ENCODE assay signal across 13 cellular contexts in the genomic region with DNA sequence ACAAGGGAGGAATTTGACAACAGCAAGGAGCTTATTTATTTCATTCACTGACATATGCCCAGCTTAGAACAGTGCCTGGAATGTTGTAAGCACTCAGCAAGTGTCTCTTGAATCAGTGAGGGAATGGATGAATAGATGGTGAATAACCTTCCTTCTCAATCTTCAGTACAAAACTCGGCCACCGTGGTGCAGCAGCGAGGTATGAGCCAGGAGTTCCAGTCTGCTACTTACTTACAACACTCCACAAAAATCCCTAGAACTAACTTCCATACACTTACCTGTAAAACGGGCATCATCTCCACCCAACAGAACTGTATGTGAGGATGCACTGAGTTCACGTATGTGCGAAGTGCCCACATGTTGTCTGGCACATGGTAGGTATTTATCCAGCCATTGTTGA.
DNase-seq lines count a peak whose midpoint lies in the region; ATAC-seq and TF ChIP-seq lines count a peak whose summit lies in the region.
"Had no signal": no experiment of that assay in that cellular context is flagged by ENCODE, and none has a peak within 500 bp of the region (broad histone marks: within the 10 kb centered on the region; RNA-seq: fewer than 3 reads in every experiment).

No MANE protein-coding gene starts in this region.

- no peaks in the 10 kb centered on the region for H3K36me3 Mint-ChIP-seq in activated naive CD8-positive, alpha-beta T cell treated with anti-CD3 and anti-CD28 coated beads for 36 hours

- H3K27ac Mint-ChIP-seq in activated naive CD8-positive, alpha-beta T cell treated with anti-CD3 and anti-CD28 coated beads for 36 hours, result no peak overlapping the region
- H3K27ac Mint-ChIP-seq: CD4-positive, alpha-beta T cell had no signal

- H3K4me1 Mint-ChIP-seq in activated naive CD8-positive, alpha-beta T cell treated with anti-CD3 and anti-CD28 coated beads for 36 hours, result no peaks in the 10 kb centered on the region

- H3K36me3 ChIP-seq in left lung, result no peaks in the 10 kb centered on the region
- H3K36me3 ChIP-seq: ascending aorta, thoracic aorta had no signal

- intact Hi-C loops in left lung (cut with DNase I), result no loop called here

- H3K9me3 ChIP-seq in left lung, result no peaks in the 10 kb centered on the region
- H3K9me3 ChIP-seq: ascending aorta, thoracic aorta had no signal

- no peaks in the 10 kb centered on the region for H3K27me3 ChIP-seq in left lung
- H3K27me3 ChIP-seq: ascending aorta had no signal

- H3K27me3 Mint-ChIP-seq in activated naive CD8-positive, alpha-beta T cell treated with anti-CD3 and anti-CD28 coated beads for 36 hours, result peaks cover 4% of the 10 kb centered on the region
- H3K27me3 Mint-ChIP-seq: CD4-positive, alpha-beta T cell had no signal

- no peak overlapping the region for H3K27ac ChIP-seq in VCaP
- no peak overlapping the region for H3K27ac ChIP-seq in left lung
- H3K27ac ChIP-seq: ascending aorta, SK-N-MC, thoracic aorta had no signal

- peak; percentile 51 for ATAC-seq in left lung
- ATAC-seq: K562 had no signal

- in situ Hi-C loops in Caki2 (cut with HindIII; ENCODE audit: low pct_unique_long_range_greater_than_20kb, low sequenced_read_pairs), result no loop called here

- TF ChIP-seq CTCF in LNCaP clone FGC (IDR thresholded peaks at IDR 0.05; ENCODE audit: control insufficient read depth, extremely low read depth, insufficient read depth) (peak; percentile 55), VCaP (conservative IDR thresholded peaks at IDR 0.05) (peak; percentile 51), left lung (IDR thresholded peaks at IDR 0.05) (no peak)

- H3K4me1 ChIP-seq in left lung, result peaks cover 0 to 5% of the 10 kb centered on the region in 2 donors
- H3K4me1 ChIP-seq: ascending aorta had no signal

- no peaks in the 10 kb centered on the region for H3K9me3 Mint-ChIP-seq in activated naive CD8-positive, alpha-beta T cell treated with anti-CD3 and anti-CD28 coated beads for 36 hours
- H3K9me3 Mint-ChIP-seq: CD4-positive, alpha-beta T cell had no signal

- H3K4me3 Mint-ChIP-seq in activated naive CD8-positive, alpha-beta T cell treated with anti-CD3 and anti-CD28 coated beads for 36 hours, result no peak overlapping the region
- H3K4me3 Mint-ChIP-seq: CD4-positive, alpha-beta T cell had no signal

- H3K4me3 ChIP-seq in LNCaP clone FGC (ENCODE audit: low read depth, low read length) (no peak overlapping the region), left lung (no peak overlapping the region)
- H3K4me3 ChIP-seq: ascending aorta, K562, SK-N-MC, thoracic aorta had no signal

- DNase-seq in Caki2 (ENCODE audit: low read depth) (peak; percentile 21), LNCaP clone FGC (ENCODE audit: low read depth) (no peak), left lung (no peak), AG08395 (ENCODE audit: low spot score) (no peak), dermis blood vessel endothelial cell (no peak), NOMO-1 (lab: John Stamatoyannopoulos, UW; ENCODE audit: unreplicated experiment in 2 of 2) (no peak)
- no peak for DNase-seq in activated naive CD8-positive, alpha-beta T cell treated with anti-CD3 and anti-CD28 coated beads for 36 hours
- DNase-seq: CD4-positive, alpha-beta T cell had no signal

Comparison
In these comparisons a context has a peak if more than half of its experiments do, and no peak if none do; other contexts are left out.
1. CTCF ChIP-seq: peak in LNCaP clone FGC (single experiment) and VCaP (single experiment); none in left lung (0 of 2).